In genomic region chr19:16441661-16442071, GRCh38 we compare ENCODE assay signal across 10 cellular contexts. TPM values are rescaled to one million over a fixed set of nuclear protein-coding genes. Genes with fewer than 3 reads are reported as not detected.
DNase-seq lines count a peak whose midpoint lies in the region; ATAC-seq and TF ChIP-seq lines count a peak whose summit lies in the region.
"Had no signal": no experiment of that assay in that cellular context is flagged by ENCODE, and none has a peak within 500 bp of the region (broad histone marks: within the 10 kb centered on the region; RNA-seq: fewer than 3 reads in every experiment).

No MANE protein-coding gene starts in this region.

- no peak for ATAC-seq in GM21447 (IDR thresholded peaks at IDR 0.05; ENCODE audit: unreplicated experiment)

- peaks cover 47% of the 10 kb centered on the region for H3K4me1 Mint-ChIP-seq in osteocyte (ENCODE audit: unreplicated experiment)

- no peaks in the 10 kb centered on the region for H3K27me3 Mint-ChIP-seq in osteocyte (ENCODE audit: unreplicated experiment)
- H3K27me3 Mint-ChIP-seq: CD4-positive, alpha-beta memory T cell had no signal

- H3K9me3 Mint-ChIP-seq in osteocyte (ENCODE audit: unreplicated experiment), result peaks cover 4% of the 10 kb centered on the region
- H3K9me3 Mint-ChIP-seq: CD4-positive, alpha-beta memory T cell; T-helper 1 cell treated with Interleukin-12 subunit alpha and Interleukin-12 subunit beta and Interleukin-4 antibody, amounts not matched to agents 30 μg/mL and 1 μg/mL, for 36 hours had no signal

- peak; percentile 50 for TF ChIP-seq CTCF in osteocyte (IDR thresholded peaks at IDR 0.05)

- H3K4me3 Mint-ChIP-seq in osteocyte (ENCODE audit: unreplicated experiment), result no peak overlapping the region
- H3K4me3 Mint-ChIP-seq: CD4-positive, alpha-beta memory T cell; T-helper 1 cell treated with Interleukin-12 subunit alpha and Interleukin-12 subunit beta and Interleukin-4 antibody, amounts not matched to agents 30 μg/mL and 1 μg/mL, for 36 hours had no signal

- peaks cover 13% of the 10 kb centered on the region for H3K36me3 Mint-ChIP-seq in osteocyte (ENCODE audit: unreplicated experiment)

- no peak overlapping the region for H3K27ac Mint-ChIP-seq in osteocyte (ENCODE audit: unreplicated experiment)
- H3K27ac Mint-ChIP-seq: T-helper 1 cell treated with Interleukin-12 subunit alpha and Interleukin-12 subunit beta and Interleukin-4 antibody, amounts not matched to agents 30 μg/mL and 1 μg/mL, for 36 hours had no signal

- DNase-seq in NCI-H146 treated with DMSO at 0.1 percent for 48 hours (lab: John Stamatoyannopoulos, UW; ENCODE audit: unreplicated experiment) (peak; percentile 25), NCI-H146 (lab: John Stamatoyannopoulos, UW) (no peak), NCI-H2196 (lab: John Stamatoyannopoulos, UW; ENCODE audit: unreplicated experiment) (peak; percentile 54), dermis blood vessel endothelial cell (peak; percentile 64), osteocyte (ENCODE audit: extremely low spot score, unreplicated experiment) (no peak), T1000 (lab: John Stamatoyannopoulos, UW) (no peak), NOMO-1 treated with dmso at 0.1 percent for 144 hours (lab: John Stamatoyannopoulos, UW; ENCODE audit: unreplicated experiment) (no peak)

RNA-seq across cellular contexts. Expression of gene EPS15L1, which starts 30.1 kb away (rescaled TPM):
- total RNA-seq in dermis blood vessel endothelial cell (8.7 and 11.8 TPM in 2 replicates), osteocyte (47.4 and 53.1 TPM in 2 replicates)

RNA-seq across cellular contexts. Expression of gene CALR3, which starts 54.3 kb away (rescaled TPM):
- total RNA-seq in dermis blood vessel endothelial cell, result not detected in 2 replicates
- total RNA-seq in osteocyte, result not detected in 2 replicates
- total RNA-seq: CD4-positive, alpha-beta memory T cell had no signal

RNA-seq across cellular contexts. Expression of gene C19orf44, which starts 54.5 kb away (rescaled TPM):
- 3.1 and 5.3 TPM in 2 replicates for total RNA-seq in dermis blood vessel endothelial cell
- 5.3 and 5.5 TPM in 2 replicates for total RNA-seq in osteocyte

Comparison
In these comparisons a context has a peak if more than half of its experiments do, and no peak if none do; other contexts are left out.
1. DNase-seq: peak in NCI-H146 treated with DMSO at 0.1 percent for 48 hours (single experiment), NCI-H2196 (single experiment) and dermis blood vessel endothelial cell (single experiment); none in NCI-H146 (single experiment), osteocyte (single experiment), T1000 (single experiment) and NOMO-1 treated with dmso at 0.1 percent for 144 hours (single experiment).